In the genomic region with DNA sequence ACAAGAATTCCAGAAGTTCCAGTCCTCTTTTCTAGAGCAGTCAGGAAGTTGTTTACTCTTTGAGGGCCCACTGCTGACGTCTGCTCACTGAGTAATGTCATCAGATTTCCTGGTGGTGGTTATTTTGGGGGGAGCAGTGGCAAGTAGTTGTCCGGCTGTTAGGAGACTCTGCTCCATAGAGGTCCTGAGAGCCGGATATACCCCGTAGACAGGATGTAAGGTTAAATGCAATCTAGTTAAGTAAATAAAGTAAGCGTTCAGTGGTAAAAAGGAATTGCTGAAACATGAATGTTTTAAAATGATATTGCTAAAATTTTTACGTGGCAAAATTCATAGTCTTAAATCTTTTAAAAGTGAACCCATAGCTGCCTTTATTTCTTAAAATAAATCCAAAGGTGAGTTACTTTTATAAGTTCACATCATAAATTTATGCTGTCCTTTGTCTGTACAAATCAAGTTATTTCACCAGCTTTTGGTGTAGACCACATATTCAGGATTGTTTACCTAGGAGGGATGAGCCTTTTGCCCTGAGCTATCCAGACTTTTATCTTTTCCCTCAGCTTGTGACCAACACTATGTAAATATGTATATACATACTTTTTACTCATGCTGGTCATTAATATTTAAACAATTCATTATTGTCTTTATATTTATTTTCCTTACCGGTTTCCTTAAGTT, we compare ENCODE assay signal across 8 cellular contexts.
DNase-seq lines count a peak whose midpoint lies in the region; ATAC-seq and TF ChIP-seq lines count a peak whose summit lies in the region.

No MANE protein-coding gene starts in this region.

- peaks cover 0 to 15% (median 5%) of the 10 kb centered on the region in 4 donors for H3K4me1 ChIP-seq in right lobe of liver

- WGBS in right lobe of liver (ENCODE audit: insufficient coverage, low coverage, low lambda C conversion rate, missing lambda C conversion rate) = 17% methylated on average over 7 of the region's 7 CpGs

- TF ChIP-seq POLR2A in right lobe of liver (IDR thresholded peaks at IDR 0.05) = no peak

- H3K27ac ChIP-seq in right lobe of liver = peak overlapping the region in 2 of 3 donors; percentile 9 to 13

- ATAC-seq in right lobe of liver (peak; percentile 70 to 87 (median 80)), GM19351 (IDR thresholded peaks at IDR 0.05; ENCODE audit: unreplicated experiment) (no peak)

- H3K9me3 ChIP-seq in right lobe of liver = no peaks in the 10 kb centered on the region

- DNase-seq in COLO668 (lab: John Stamatoyannopoulos, UW; ENCODE audit: unreplicated experiment) = peak; percentile 36
- DNase-seq in HuH-7 (ENCODE audit: low spot score) = peak; percentile 49
- peak; percentile 96 for DNase-seq in astrocyte of the cerebellum (ENCODE audit: low read depth)
- no peak for DNase-seq in right lobe of liver
- DNase-seq in glutamatergic neuron = no peak
- no peak for DNase-seq in NCI-H774 (lab: John Stamatoyannopoulos, UW)
- DNase-seq in activated CD4-positive, alpha-beta T cell treated with anti-CD3 and anti-CD28 coated beads for 48 hours = no peak

- H3K4me3 ChIP-seq in astrocyte of the cerebellum (ENCODE audit: low read depth, low read length) (no peak overlapping the region), right lobe of liver (no peak overlapping the region)

- no peaks in the 10 kb centered on the region for H3K9me3 Mint-ChIP-seq in glutamatergic neuron (ENCODE audit: unreplicated experiment)

- in situ Hi-C loops in astrocyte of the cerebellum (cut with HindIII; ENCODE audit: low sequenced_read_pairs) = loop anchor here (10.0 kb wide), 1 partner anchor 383 kb away; no protein-coding TSS in a partner anchor

- H3K36me3 Mint-ChIP-seq in glutamatergic neuron (ENCODE audit: unreplicated experiment) = no peaks in the 10 kb centered on the region

- H3K36me3 ChIP-seq in right lobe of liver = no peaks in the 10 kb centered on the region

- peaks cover 6% of the 10 kb centered on the region for H3K4me1 Mint-ChIP-seq in glutamatergic neuron (ENCODE audit: low read depth, unreplicated experiment)

- intact Hi-C loops in right lobe of liver (cut with DNase I) = loop anchor here (10.0 kb wide), 2 partner anchors 83 to 93 kb away; no protein-coding TSS in a partner anchor

- no peak for TF ChIP-seq CTCF in astrocyte of the cerebellum (IDR thresholded peaks at IDR 0.05; ENCODE audit: low read depth, low read length, missing control alignments)
- TF ChIP-seq CTCF in right lobe of liver (IDR thresholded peaks at IDR 0.05) = no peak
- no peak for TF ChIP-seq CTCF in glutamatergic neuron (IDR thresholded peaks at IDR 0.05; ENCODE audit: partially characterized antibody, unreplicated experiment)

- H3K27ac Mint-ChIP-seq in glutamatergic neuron (ENCODE audit: unreplicated experiment) = no peak overlapping the region

- H3K4me3 Mint-ChIP-seq in glutamatergic neuron (ENCODE audit: unreplicated experiment) = no peak overlapping the region

- H3K27me3 ChIP-seq in right lobe of liver = no peaks in the 10 kb centered on the region

- H3K27me3 Mint-ChIP-seq in glutamatergic neuron (ENCODE audit: unreplicated experiment) = no peaks in the 10 kb centered on the region

Comparison
In these comparisons a context has a peak if more than half of its experiments do, and no peak if none do; other contexts are left out.
1. DNase-seq: peak in COLO668 (single experiment), HuH-7 (single experiment) and astrocyte of the cerebellum (single experiment); none in right lobe of liver (0 of 3), glutamatergic neuron (single experiment), NCI-H774 (single experiment) and activated CD4-positive, alpha-beta T cell treated with anti-CD3 and anti-CD28 coated beads for 48 hours (single experiment).